ENCODE assay signal across 8 cellular contexts in the genomic region with DNA sequence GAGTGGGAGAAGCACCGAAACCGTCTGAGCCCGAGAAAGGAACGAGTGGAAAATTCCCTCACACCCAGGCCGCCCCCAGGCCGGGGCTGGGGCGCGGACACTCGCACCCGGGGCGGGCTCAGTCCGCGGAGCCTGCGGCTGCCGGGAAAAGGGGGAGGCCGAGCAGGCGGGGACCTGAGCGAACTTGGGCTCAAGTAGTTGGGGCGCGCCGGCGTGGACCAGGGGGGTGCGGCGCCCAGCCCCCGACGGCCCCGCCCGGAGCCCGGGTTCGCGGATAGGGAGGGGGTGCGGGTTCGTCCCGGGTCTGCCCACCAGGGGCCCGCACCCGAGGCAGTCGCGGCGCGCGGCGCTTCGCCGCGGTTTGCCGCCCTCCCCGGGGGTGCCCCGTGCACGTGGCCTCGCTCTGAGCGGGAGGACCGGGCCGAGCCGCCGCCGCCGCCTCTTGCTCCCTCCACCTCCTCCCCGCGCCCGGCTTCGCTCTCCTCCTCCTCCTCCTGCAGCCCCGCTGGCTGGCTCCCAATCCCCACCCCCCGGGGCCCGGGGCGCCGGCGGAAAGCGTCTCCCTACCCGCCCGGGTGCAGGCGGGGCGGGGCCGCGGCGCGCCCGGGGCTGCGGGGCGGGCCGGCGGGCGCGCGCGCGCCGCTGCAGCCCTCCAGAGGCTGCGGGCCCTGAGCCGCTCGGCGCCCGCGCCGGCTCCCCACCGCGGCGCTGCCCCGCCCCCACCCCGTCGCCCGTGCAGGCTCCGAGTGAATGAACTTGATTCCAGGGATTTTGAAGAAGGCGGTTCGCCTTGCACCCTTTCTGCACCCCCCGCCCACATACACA. TPM values are rescaled to one million over a fixed set of nuclear protein-coding genes. Genes with fewer than 3 reads are reported as not detected.
DNase-seq lines count a peak whose midpoint lies in the region; ATAC-seq and TF ChIP-seq lines count a peak whose summit lies in the region.

No MANE protein-coding gene starts in this region.

- WGBS in smooth muscle cell (ENCODE audit: low lambda C conversion rate), result under 1% methylated on average over 32 of the region's 105 CpGs

- no peak overlapping the region for H3K9ac ChIP-seq in smooth muscle cell (ENCODE audit: low read depth)

- peak overlapping the region; percentile 83 for H3K4me3 ChIP-seq in choroid plexus epithelial cell (ENCODE audit: low read depth, low read length)
- H3K4me3 ChIP-seq in kidney epithelial cell (ENCODE audit: low read depth, low read length), result peak overlapping the region; percentile 80
- peak overlapping the region; percentile 81 for H3K4me3 ChIP-seq in smooth muscle cell

- peak overlapping the region; percentile 98 for H3K4me2 ChIP-seq in smooth muscle cell

- H3K36me3 ChIP-seq in kidney epithelial cell (ENCODE audit: control insufficient read depth, insufficient read depth, low read length), result no peaks in the 10 kb centered on the region
- no peaks in the 10 kb centered on the region for H3K36me3 ChIP-seq in smooth muscle cell (ENCODE audit: low read depth)

- no peaks in the 10 kb centered on the region for H4K20me1 ChIP-seq in smooth muscle cell (ENCODE audit: low read depth)

- H3K79me2 ChIP-seq in smooth muscle cell (ENCODE audit: low read depth), result no peaks in the 10 kb centered on the region

- H3F3A ChIP-seq in smooth muscle cell (ENCODE audit: low read depth), result no peaks in the 10 kb centered on the region

- H3K27ac ChIP-seq in smooth muscle cell (ENCODE audit: low read depth), result no peak overlapping the region

- H2AFZ ChIP-seq in smooth muscle cell (ENCODE audit: low read depth), result peak overlapping the region; percentile 87

- H3K27me3 ChIP-seq in kidney epithelial cell (ENCODE audit: control insufficient read depth, insufficient read depth, low read length), result peaks cover 2% of the 10 kb centered on the region
- H3K27me3 ChIP-seq in smooth muscle cell (ENCODE audit: low read depth), result peaks cover 35% of the 10 kb centered on the region

- no peaks in the 10 kb centered on the region for H3K9me3 ChIP-seq in smooth muscle cell (replicated peaks; ENCODE audit: low read depth)

- peak; percentile 76 for DNase-seq in AG20443 (ENCODE audit: low spot score)
- DNase-seq in HT1080 (ENCODE audit: low read depth), result peak; percentile 70
- peak; percentile 84 for DNase-seq in RPMI7951 (ENCODE audit: low read depth)
- peak; percentile 93 for DNase-seq in choroid plexus epithelial cell (ENCODE audit: low read depth)
- DNase-seq in kidney epithelial cell (ENCODE audit: low read depth), result no peak
- peak; percentile 58 for DNase-seq in smooth muscle cell (lab: John Stamatoyannopoulos, UW; ENCODE audit: unreplicated experiment)

- peaks cover 6% of the 10 kb centered on the region for H3K4me1 ChIP-seq in smooth muscle cell (ENCODE audit: low read depth)

- TF ChIP-seq CTCF in choroid plexus epithelial cell (conservative IDR thresholded peaks at IDR 0.05; ENCODE audit: low read depth, low read length), result no peak
- no peak for TF ChIP-seq CTCF in kidney epithelial cell (IDR thresholded peaks at IDR 0.05; ENCODE audit: insufficient read depth, low read length, poor library complexity, severe bottlenecking)
- no peak for TF ChIP-seq CTCF in smooth muscle cell (IDR thresholded peaks at IDR 0.05; ENCODE audit: borderline replicate concordance, insufficient read depth, poor library complexity, severe bottlenecking)

- ATAC-seq in GM18867 (IDR thresholded peaks at IDR 0.05; ENCODE audit: unreplicated experiment), result peak; percentile 36
- ATAC-seq in GM18858 (IDR thresholded peaks at IDR 0.05; ENCODE audit: unreplicated experiment), result no peak

RNA-seq across cellular contexts. Expression of a gene that starts 1.2 kb away (rescaled TPM):
- total RNA-seq in HT1080 (2014; rRNA removed; shearing (Covaris generic)), result 8.8 and 10.9 TPM in 2 replicates
- 8.6 and 9.6 TPM in 2 replicates for polyA plus RNA-seq in HT1080 (2015; cell fraction: cytosol; rRNA removed)
- 9.4 and 13.5 TPM in 2 replicates for polyA plus RNA-seq in HT1080 (2015; cell fraction: nucleus; rRNA removed)
- total RNA-seq in RPMI7951 (2014; rRNA removed; shearing (Covaris generic)), result 6.4 and 9.1 TPM in 2 replicates
- total RNA-seq in kidney epithelial cell, result 3.1 and 3.3 TPM in 2 replicates
- total RNA-seq in smooth muscle cell, result 1.7 and 2.3 TPM in 2 replicates
- polyA plus RNA-seq in smooth muscle cell, result 0.58 and 0.93 TPM in 2 replicates
